In the genomic region with DNA sequence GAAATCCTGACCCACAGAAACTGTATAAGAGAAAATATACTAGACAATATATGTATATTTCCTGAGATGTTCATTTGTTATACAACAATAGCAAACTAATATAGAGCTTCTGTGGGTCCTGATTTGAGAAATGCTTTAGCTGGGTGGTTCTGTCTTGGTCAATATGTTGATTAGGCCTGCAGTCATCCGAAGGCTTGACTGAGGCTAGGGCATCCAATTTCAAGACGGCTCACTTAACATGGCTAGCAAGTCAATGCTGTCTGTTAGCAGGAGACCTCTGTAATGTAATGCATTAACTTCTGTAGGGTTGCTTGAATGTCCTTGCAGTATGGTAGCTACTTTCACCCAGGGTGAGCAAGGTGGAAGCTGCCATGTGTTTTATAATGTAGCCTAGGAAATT, we compare ENCODE assay signal across 2 cellular contexts. TPM values are rescaled to one million over a fixed set of nuclear protein-coding genes. Genes with fewer than 3 reads are reported as not detected.
"Had no signal": no experiment of that assay in that cellular context is flagged by ENCODE, and none has a peak within 500 bp of the region (broad histone marks: within the 10 kb centered on the region; RNA-seq: fewer than 3 reads in every experiment).

No MANE protein-coding gene starts in this region.

RNA-seq across cellular contexts. Expression of a gene that starts 12.4 kb away (rescaled TPM):
- total RNA-seq: activated CD8-positive, alpha-beta T cell treated with anti-CD3 and anti-CD28 coated beads, Interleukin-2, amount 10 ng/mL, durations not matched to agents 7 days and 5 days; activated T-helper 2 cell treated with anti-CD3 and anti-CD28 coated beads, Interferon-gamma antibody, Interleukin-2, Interleukin-4, amounts not matched to agents 10 μg/mL and 5 μg/mL and 100 μg/mL, durations not matched to agents 14 hours and 24 hours and 36 hours had no signal
